ENCODE assay signal across 11 cellular contexts in genomic region chr2:186164325-186164724, GRCh38.
"Had no signal": no experiment of that assay in that cellular context is flagged by ENCODE, and none has a peak within 500 bp of the region (broad histone marks: within the 10 kb centered on the region; RNA-seq: fewer than 3 reads in every experiment).

No MANE protein-coding gene starts in this region.

- H3K4me3 ChIP-seq: GM23248, GM23338, HAP-1 had no signal

- H3K27ac ChIP-seq: GM23248 had no signal

- ATAC-seq: GM23338, HCT116 had no signal

- H2AFZ ChIP-seq: GM23248, GM23338 had no signal

- FAIRE-seq: H1, H54 had no signal

- H3K9ac ChIP-seq: GM23248 had no signal

- H3K36me3 ChIP-seq: HAP-1 had no signal

- H3K4me3 Mint-ChIP-seq: GM23338, H9, HFFc6 had no signal

- DNase-seq: GM23248, GOT3, H7, H9, HCEC 1CT, HFFc6 had no signal

- H3K27ac Mint-ChIP-seq: GM23338, HFFc6 had no signal

- H3K4me2 ChIP-seq: GM23338 had no signal
